ENCODE assay signal across 13 cellular contexts in genomic region chr14:95433094-95433478, GRCh38.
"Had no signal": no experiment of that assay in that cellular context is flagged by ENCODE, and none has a peak within 500 bp of the region (broad histone marks: within the 10 kb centered on the region; RNA-seq: fewer than 3 reads in every experiment).

No MANE protein-coding gene starts in this region.

- DNase-seq: activated naive CD4-positive, alpha-beta T cell treated with anti-CD3 and anti-CD28 coated beads, Interleukin-2, amount 10 ng/mL, durations not matched to agents 7 days and 5 days; adrenal gland; body of pancreas; cerebellar nuclear complex; dorsolateral prefrontal cortex; islet precursor cell; left ventricle myocardium inferior; stimulated activated CD4-positive, alpha-beta T cell treated with anti-CD3 and anti-CD28 coated beads, Interleukin-4, amount 100 ng/mL, for 4 hours; uterus had no signal

- H3K4me1 ChIP-seq: pancreas, uterus had no signal

- H3K9me3 ChIP-seq: adrenal gland, body of pancreas, gastroesophageal sphincter, left ventricle myocardium inferior, pancreas, uterus had no signal

- H3K4me3 ChIP-seq: adrenal gland, body of pancreas, dorsolateral prefrontal cortex, gastroesophageal sphincter, left ventricle myocardium inferior, pancreas, uterus had no signal

- H3K27me3 ChIP-seq: adrenal gland, body of pancreas, dorsolateral prefrontal cortex, gastroesophageal sphincter, pancreas, uterus had no signal

- H3K36me3 ChIP-seq: pancreas, uterus had no signal

- FAIRE-seq: endometrium, pancreas had no signal

- ATAC-seq: activated CD4-positive, CD25-positive, alpha-beta regulatory T cell treated with anti-CD3 and anti-CD28 coated beads, Interleukin-2, amount 50 U/mL, for 24 hours; body of pancreas; gastroesophageal sphincter had no signal

- H3K27ac ChIP-seq: adrenal gland, body of pancreas, gastroesophageal sphincter, left ventricle myocardium inferior, pancreas, uterus had no signal
